ENCODE assay signal across 10 cellular contexts in the genomic region with DNA sequence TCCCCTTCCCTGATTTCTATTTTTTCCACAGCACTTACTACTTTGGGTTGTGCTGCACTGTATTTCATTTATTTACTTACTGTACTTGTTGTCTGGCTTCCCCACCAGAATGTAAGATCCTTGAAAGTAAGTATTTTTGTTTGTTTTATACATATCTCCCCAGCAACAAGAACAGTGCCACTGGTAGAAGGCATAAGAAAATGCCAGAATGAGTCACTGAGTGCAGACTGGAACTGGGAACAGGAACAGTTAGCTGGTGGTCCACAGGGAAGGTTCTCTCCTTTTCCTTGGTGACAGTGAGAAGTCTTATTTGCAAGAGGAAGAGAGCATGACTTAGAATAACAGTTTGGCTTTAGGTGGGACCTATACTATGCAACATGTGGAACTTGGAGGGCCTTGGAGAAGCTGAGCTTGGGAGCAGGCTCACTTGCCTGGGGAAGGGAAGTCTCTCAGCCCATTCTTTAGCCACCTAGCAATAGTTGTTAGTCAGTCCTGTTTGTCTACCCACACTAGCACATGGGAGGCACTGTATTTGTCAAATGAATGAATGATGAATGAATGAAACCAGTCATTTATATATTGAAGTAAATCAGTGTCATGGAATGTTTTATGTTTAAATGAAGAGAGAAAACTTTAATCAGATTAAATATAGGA.
DNase-seq lines count a peak whose midpoint lies in the region; ATAC-seq, FAIRE-seq and TF ChIP-seq lines count a peak whose summit lies in the region.
"Had no signal": no experiment of that assay in that cellular context is flagged by ENCODE, and none has a peak within 500 bp of the region (broad histone marks: within the 10 kb centered on the region; RNA-seq: fewer than 3 reads in every experiment).

No MANE protein-coding gene starts in this region.

- no peaks in the 10 kb centered on the region for H3K36me3 Mint-ChIP-seq in activated CD8-positive, alpha-beta memory T cell treated with anti-CD3 and anti-CD28 coated beads, Interleukin-2, amount 10 ng/mL, durations not matched to agents 7 days and 5 days

- H3K27ac Mint-ChIP-seq in activated CD8-positive, alpha-beta memory T cell treated with anti-CD3 and anti-CD28 coated beads, Interleukin-2, amount 10 ng/mL, durations not matched to agents 7 days and 5 days: no peak overlapping the region

- H3K27me3 ChIP-seq in WERI-Rb-1 (ENCODE audit: insufficient read depth, low read depth, severe bottlenecking): no peaks in the 10 kb centered on the region

- H3K9me3 ChIP-seq in WERI-Rb-1 (ENCODE audit: severe bottlenecking): no peaks in the 10 kb centered on the region

- CTCF ChIA-PET in activated CD8-positive, alpha-beta memory T cell treated with anti-CD3 and anti-CD28 coated beads, Interleukin-2, amount 10 ng/mL, durations not matched to agents 7 days and 5 days (lab: Charles Lee): no interaction called here

- H3K9me3 Mint-ChIP-seq in activated CD8-positive, alpha-beta memory T cell treated with anti-CD3 and anti-CD28 coated beads, Interleukin-2, amount 10 ng/mL, durations not matched to agents 7 days and 5 days (ENCODE audit: low read depth): peaks cover 5% of the 10 kb centered on the region

- H3K4me1 Mint-ChIP-seq in activated CD8-positive, alpha-beta memory T cell treated with anti-CD3 and anti-CD28 coated beads, Interleukin-2, amount 10 ng/mL, durations not matched to agents 7 days and 5 days: peaks cover 11% of the 10 kb centered on the region

- FAIRE-seq in urothelium cell line (lab: Jason Lieb, UNC) (no peak), frontal cortex (lab: Jason Lieb, UNC) (no peak)

- H3K36me3 ChIP-seq in WERI-Rb-1: no peaks in the 10 kb centered on the region; the same call in 1 of the 2 replicates

- DNase-seq in AG09319 (ENCODE audit: extremely low read depth, low read depth) (peak; percentile 22), fibroblast of gingiva (ENCODE audit: low read depth) (peak; percentile 36), urothelium cell line (ENCODE audit: low spot score) (no peak), frontal cortex (ENCODE audit: low spot score in 2 of 2) (no peak), WERI-Rb-1 (no peak)
- DNase-seq in activated CD8-positive, alpha-beta memory T cell treated with anti-CD3 and anti-CD28 coated beads, Interleukin-2, amount 10 ng/mL, durations not matched to agents 7 days and 5 days: no peak
- DNase-seq: activated effector memory CD4-positive, alpha-beta T cell treated with Interleukin-2 at 50 U/mL for 16 hours had no signal

- H3K27me3 Mint-ChIP-seq in activated CD8-positive, alpha-beta memory T cell treated with anti-CD3 and anti-CD28 coated beads, Interleukin-2, amount 10 ng/mL, durations not matched to agents 7 days and 5 days: no peaks in the 10 kb centered on the region

- no peak for TF ChIP-seq CTCF in AG09319 (IDR thresholded peaks at IDR 0.05; ENCODE audit: low read depth, low read length)
- no peak for TF ChIP-seq CTCF in WERI-Rb-1 (IDR thresholded peaks at IDR 0.05; ENCODE audit: low read depth, low read length)

- H3K4me3 Mint-ChIP-seq in activated CD8-positive, alpha-beta memory T cell treated with anti-CD3 and anti-CD28 coated beads, Interleukin-2, amount 10 ng/mL, durations not matched to agents 7 days and 5 days: no peak overlapping the region

- ATAC-seq in GM19395 (IDR thresholded peaks at IDR 0.05; ENCODE audit: unreplicated experiment) (peak; percentile 48), HG03432 (IDR thresholded peaks at IDR 0.05; ENCODE audit: unreplicated experiment) (peak; percentile 58)
- ATAC-seq in activated CD8-positive, alpha-beta memory T cell treated with anti-CD3 and anti-CD28 coated beads, Interleukin-2, amount 10 ng/mL, durations not matched to agents 7 days and 5 days: no peak

- H3K27ac ChIP-seq in WERI-Rb-1: no peak overlapping the region
- H3K27ac ChIP-seq: PC-9 had no signal

- H3K4me3 ChIP-seq in WERI-Rb-1 (ENCODE audit: low read depth, low read length): no peak overlapping the region
- H3K4me3 ChIP-seq: PC-9 had no signal

Comparison
In these comparisons a context has a peak if more than half of its experiments do, and no peak if none do; other contexts are left out.
1. DNase-seq: peak in AG09319 (single experiment) and fibroblast of gingiva (single experiment); none in activated CD8-positive, alpha-beta memory T cell treated with anti-CD3 and anti-CD28 coated beads, Interleukin-2, amount 10 ng/mL, durations not matched to agents 7 days and 5 days (single experiment), urothelium cell line (single experiment), frontal cortex (0 of 2) and WERI-Rb-1 (single experiment).